Comparison of ENCODE assay signal across 12 cellular contexts in genomic region chr5:145495741-145496140, GRCh38.
DNase-seq lines count a peak whose midpoint lies in the region; ATAC-seq, FAIRE-seq and TF ChIP-seq lines count a peak whose summit lies in the region.
"Had no signal": no experiment of that assay in that cellular context is flagged by ENCODE, and none has a peak within 500 bp of the region (broad histone marks: within the 10 kb centered on the region; RNA-seq: fewer than 3 reads in every experiment).

No MANE protein-coding gene starts in this region.

- no TSS peak for BruUV-seq in A673 (replicated peaks; lab: Mats Ljungman, UMichigan)

- H3K27me3 ChIP-seq in A673 (replicated peaks; ENCODE audit: insufficient read depth, low read depth, low read length, poor library complexity), result no peaks in the 10 kb centered on the region
- H3K27me3 ChIP-seq in astrocyte (ENCODE audit: insufficient read depth, low read length), result no peaks in the 10 kb centered on the region

- POLR2A ChIA-PET in A673 (lab: Charles Lee; ENCODE audit: low non-redundant PET), result no interaction called here

- no peaks in the 10 kb centered on the region for H4K20me1 ChIP-seq in astrocyte (ENCODE audit: insufficient read depth, low read length)

- peak; percentile 90 for FAIRE-seq in astrocyte (lab: Jason Lieb, UNC)

- H3K9me3 Mint-ChIP-seq in astrocyte (ENCODE audit: unreplicated experiment), result no peaks in the 10 kb centered on the region

- no peaks in the 10 kb centered on the region for H3K79me2 ChIP-seq in astrocyte (ENCODE audit: insufficient read depth, low read length)

- peak overlapping the region; percentile 82 for H3K27ac Mint-ChIP-seq in astrocyte (ENCODE audit: unreplicated experiment)
- H3K27ac Mint-ChIP-seq: CD4-positive, alpha-beta T cell had no signal

- ATAC-seq in HG03280 (IDR thresholded peaks at IDR 0.05; ENCODE audit: unreplicated experiment), result no peak
- no peak for ATAC-seq in GM19023 (IDR thresholded peaks at IDR 0.05; ENCODE audit: unreplicated experiment)

- H3K4me3 ChIP-seq in A673 (ENCODE audit: low read depth, low read length, poor library complexity, severe bottlenecking), result no peak overlapping the region
- no peak overlapping the region for H3K4me3 ChIP-seq in astrocyte (ENCODE audit: insufficient read depth, low read depth, low read length)

- peaks cover 24% of the 10 kb centered on the region for H3K4me1 Mint-ChIP-seq in astrocyte (ENCODE audit: low read depth, unreplicated experiment)

- H3K9me3 ChIP-seq in A673 (ENCODE audit: low read depth, low read length, poor library complexity, severe bottlenecking), result no peaks in the 10 kb centered on the region
- no peaks in the 10 kb centered on the region for H3K9me3 ChIP-seq in astrocyte (ENCODE audit: insufficient read depth, low read depth, low read length)

- H3K9ac ChIP-seq in astrocyte (ENCODE audit: low read length), result no peak overlapping the region

- intact Hi-C loops in A673 (cut with micrococcal nuclease; ENCODE audit: unreplicated experiment), result no loop called here

- no peaks in the 10 kb centered on the region for H3K27me3 Mint-ChIP-seq in astrocyte (ENCODE audit: low read depth, unreplicated experiment)
- H3K27me3 Mint-ChIP-seq: CD4-positive, alpha-beta T cell had no signal

- H2AFZ ChIP-seq in astrocyte (ENCODE audit: low read depth, low read length), result no peak overlapping the region

- CTCF ChIA-PET in A673 (lab: Charles Lee), result no interaction called here

- no peak overlapping the region for H3K27ac ChIP-seq in A673 (ENCODE audit: low read depth, low read length, poor library complexity, severe bottlenecking)
- peak overlapping the region; percentile 18 for H3K27ac ChIP-seq in astrocyte (ENCODE audit: low read depth, low read length)

- peak overlapping the region; percentile 12 for H3K4me2 ChIP-seq in astrocyte (ENCODE audit: low read length)

- H3K4me3 Mint-ChIP-seq in astrocyte (ENCODE audit: unreplicated experiment), result no peak overlapping the region
- H3K4me3 Mint-ChIP-seq: CD4-positive, alpha-beta T cell had no signal

- TF ChIP-seq CTCF in A673 (conservative IDR thresholded peaks at IDR 0.05; ENCODE audit: low read depth, low read length) (no peak), astrocyte (IDR thresholded peaks at IDR 0.05; ENCODE audit: insufficient read depth, low read depth, low read length) (no peak), GM10266 (IDR thresholded peaks at IDR 0.05; ENCODE audit: control insufficient read depth, insufficient read depth, low read depth, missing control alignments) (no peak)

- H3K4me1 ChIP-seq in A673 (ENCODE audit: insufficient read depth, low read length, poor library complexity, severe bottlenecking) (no peaks in the 10 kb centered on the region), astrocyte (ENCODE audit: insufficient read depth, low read length) (peaks cover 8% of the 10 kb centered on the region)

- no peaks in the 10 kb centered on the region for H3K36me3 Mint-ChIP-seq in astrocyte (ENCODE audit: low read depth, unreplicated experiment)

- H3K36me3 ChIP-seq in A673 (ENCODE audit: insufficient read depth, low read length, poor library complexity, severe bottlenecking) (no peaks in the 10 kb centered on the region), astrocyte (ENCODE audit: insufficient read depth, low read length) (no peaks in the 10 kb centered on the region)

- peak; percentile 61 for DNase-seq in A673 (ENCODE audit: low spot score)
- peak; percentile 59 for DNase-seq in HPDE6-E6E7 (ENCODE audit: extremely low spot score)
- DNase-seq in astrocyte (ENCODE audit: low read depth), result peak; percentile 91
- DNase-seq in iris pigment epithelial cell (ENCODE audit: low read depth), result peak; percentile 95
- DNase-seq in cerebellum (ENCODE audit: low spot score), result no peak
- no peak for DNase-seq in GM10266 (ENCODE audit: extremely low spot score)
- DNase-seq: activated CD4-positive, alpha-beta T cell treated with anti-CD3 and anti-CD28 coated beads, Interleukin-2, amount 50 U/mL, for 1 hour; CD4-positive, alpha-beta T cell; central memory CD4-positive, alpha-beta T cell; right cardiac atrium had no signal

Comparison
In these comparisons a context has a peak if more than half of its experiments do, and no peak if none do; other contexts are left out.
1. DNase-seq: peak in A673 (single experiment), HPDE6-E6E7 (single experiment), astrocyte (single experiment) and iris pigment epithelial cell (single experiment); none in cerebellum (single experiment) and GM10266 (single experiment).